8 cellular contexts compared by ENCODE assay signal in genomic region chr11:128830836-128831780, GRCh38. TPM values are rescaled to one million over a fixed set of nuclear protein-coding genes. Genes with fewer than 3 reads are reported as not detected.
DNase-seq lines count a peak whose midpoint lies in the region; ATAC-seq and TF ChIP-seq lines count a peak whose summit lies in the region.

No MANE protein-coding gene starts in this region.

- H3K79me2 ChIP-seq in GM23248 (ENCODE audit: insufficient read depth) (no peaks in the 10 kb centered on the region), Karpas-422 (ENCODE audit: low read length) (no peaks in the 10 kb centered on the region)

- ATAC-seq in activated T-helper 17 cell treated with anti-CD3 and anti-CD28 coated beads, Interleukin-2, amount 50 U/mL, for 72 hours (replicated peaks), result peak; percentile 78
- ATAC-seq in omental fat pad (ENCODE audit: low FRiP score), result peak; percentile 72

- H4K20me1 ChIP-seq in GM23248 (ENCODE audit: insufficient read depth) (no peaks in the 10 kb centered on the region), Karpas-422 (ENCODE audit: insufficient read depth, low read depth, low read length) (no peaks in the 10 kb centered on the region)

- peak overlapping the region; percentile 65 for H3K4me3 Mint-ChIP-seq in activated T-helper 17 cell treated with anti-CD3 and anti-CD28 coated beads, Interleukin-2, amount 50 U/mL, for 72 hours

- WGBS in GM23248 (ENCODE audit: low coverage in 1 of 2, low lambda C conversion rate in 2 of 2, missing lambda C conversion rate in 2 of 2), 2 experiments, result 26% methylated on average over 13 of the region's 13 CpGs
- 26 to 28% methylated on average over 13 of the region's 13 CpGs for WGBS in testis, 2 donors

- intact Hi-C loops in testis (cut with DNase I; ENCODE audit: low total_unique reads), result loop anchor here (10.0 kb wide), 1 partner anchor 676 kb away; no protein-coding TSS in a partner anchor

- DNase-seq in ELR (ENCODE audit: low read depth) (peak; percentile 85), GM23248 (peak; percentile 83), Karpas-422 (peak; percentile 84), SHP77 (lab: John Stamatoyannopoulos, UW) (peak; percentile 50 to 59), foreskin fibroblast (peak; percentile 61 to 90), omental fat pad (ENCODE audit: low spot score) (peak; percentile 74), testis (peak; percentile 90)

- in situ Hi-C loops in GM23248 (cut with MboI), result loop anchor here (10.0 kb wide), 3 partner anchors 556 to 796 kb away; no protein-coding TSS in a partner anchor

- H3K27me3 Mint-ChIP-seq in activated T-helper 17 cell treated with anti-CD3 and anti-CD28 coated beads, Interleukin-2, amount 50 U/mL, for 72 hours, result no peaks in the 10 kb centered on the region

- H3K4me1 Mint-ChIP-seq in activated T-helper 17 cell treated with anti-CD3 and anti-CD28 coated beads, Interleukin-2, amount 50 U/mL, for 72 hours, result peaks cover 10% of the 10 kb centered on the region

- no peaks in the 10 kb centered on the region for H3K27me3 ChIP-seq in GM23248 (replicated peaks; ENCODE audit: insufficient read depth)
- H3K27me3 ChIP-seq in Karpas-422 (ENCODE audit: low read length), result no peaks in the 10 kb centered on the region
- no peaks in the 10 kb centered on the region for H3K27me3 ChIP-seq in testis

- peak; percentile 70 for TF ChIP-seq CTCF in foreskin fibroblast (IDR thresholded peaks at IDR 0.05; ENCODE audit: low read depth, low read length)
- peak in 1 of 3 donors; percentile 71 for TF ChIP-seq CTCF in omental fat pad (IDR thresholded peaks at IDR 0.05)
- TF ChIP-seq CTCF in testis (IDR thresholded peaks at IDR 0.05), result peak; percentile 83 to 97 (median 88)

- no peak overlapping the region for H3K9ac ChIP-seq in GM23248
- H3K9ac ChIP-seq in Karpas-422 (ENCODE audit: low read length), result no peak overlapping the region

- TF ChIP-seq POLR2A in testis (IDR thresholded peaks at IDR 0.05), result no peak

- peaks cover 5% of the 10 kb centered on the region; the same call in 1 of the 2 replicates for H3K4me1 ChIP-seq in GM23248 (ENCODE audit: insufficient read depth)
- H3K4me1 ChIP-seq in Karpas-422 (ENCODE audit: low read length), result no peaks in the 10 kb centered on the region
- peaks cover 7% of the 10 kb centered on the region for H3K4me1 ChIP-seq in testis

- no peak overlapping the region for H2AFZ ChIP-seq in GM23248
- H2AFZ ChIP-seq in Karpas-422 (ENCODE audit: low read length), result peak overlapping the region; percentile 50; the same call in 1 of the 2 replicates

- H3K9me2 ChIP-seq in GM23248 (ENCODE audit: insufficient read depth) (no peaks in the 10 kb centered on the region), Karpas-422 (replicated peaks; ENCODE audit: insufficient read depth, low read length) (no peaks in the 10 kb centered on the region)

- H3K36me3 ChIP-seq in GM23248 (ENCODE audit: low read depth) (no peaks in the 10 kb centered on the region), Karpas-422 (ENCODE audit: insufficient read depth, low read length) (no peaks in the 10 kb centered on the region), testis (ENCODE audit: low read depth, missing control alignments) (no peaks in the 10 kb centered on the region)

- no peaks in the 10 kb centered on the region for H3K9me3 Mint-ChIP-seq in activated T-helper 17 cell treated with anti-CD3 and anti-CD28 coated beads, Interleukin-2, amount 50 U/mL, for 72 hours

- H3F3A ChIP-seq in GM23248 (ENCODE audit: insufficient read depth), result no peaks in the 10 kb centered on the region

- no peak overlapping the region for H3K4me2 ChIP-seq in GM23248 (ENCODE audit: unreplicated experiment)
- peak overlapping the region; percentile 59 for H3K4me2 ChIP-seq in Karpas-422 (ENCODE audit: low read depth, low read length, poor library complexity, severe bottlenecking)

- no peaks in the 10 kb centered on the region for H3K9me3 ChIP-seq in GM23248 (ENCODE audit: low read depth)
- H3K9me3 ChIP-seq in Karpas-422 (ENCODE audit: low read length), result no peaks in the 10 kb centered on the region
- H3K9me3 ChIP-seq in testis, result no peaks in the 10 kb centered on the region

- H3K4me3 ChIP-seq in GM23248 (no peak overlapping the region), Karpas-422 (ENCODE audit: low read length) (no peak overlapping the region), foreskin fibroblast (ENCODE audit: low read depth in 1 of 2, low read length in 2 of 2) (no peak overlapping the region), testis (no peak overlapping the region)

- H3K27ac ChIP-seq in GM23248 (no peak overlapping the region), Karpas-422 (ENCODE audit: low read length) (no peak overlapping the region), testis (peak overlapping the region in 1 of 2 donors; percentile 7)

- peak overlapping the region; percentile 86 for H3K27ac Mint-ChIP-seq in activated T-helper 17 cell treated with anti-CD3 and anti-CD28 coated beads, Interleukin-2, amount 50 U/mL, for 72 hours

- no peaks in the 10 kb centered on the region for H3K36me3 Mint-ChIP-seq in activated T-helper 17 cell treated with anti-CD3 and anti-CD28 coated beads, Interleukin-2, amount 50 U/mL, for 72 hours (ENCODE audit: low read depth)

RNA-seq across cellular contexts. Expression of gene KCNJ1, which starts 36.0 kb away (rescaled TPM):
- not detected in 2 replicates for total RNA-seq in GM23248 (2014; rRNA removed; shearing (Covaris generic))
- polyA plus RNA-seq in GM23248 (2016; fragmentation: Nextera tagmentation; extraction: Ambion mirVana) (not detected in 2 replicates), testis (ENCODE audit: insufficient read depth, low read depth, low replicate concordance) (0.16 TPM)
- not detected in 2 replicates for total RNA-seq in Karpas-422 (2014; rRNA removed; shearing (Covaris generic); ENCODE audit: low replicate concordance)
- not detected for total RNA-seq in activated T-helper 17 cell treated with anti-CD3 and anti-CD28 coated beads, Interleukin-2, amount 50 U/mL, for 72 hours
- total RNA-seq in omental fat pad (under 1 TPM in 1 of 4 donors, not detected in 3; 0.96 TPM), testis (under 1 TPM; 0.12 to 0.24 TPM)
